In genomic region chr13:48291730-48292129, GRCh38 we compare ENCODE assay signal across 12 cellular contexts.
"Had no signal": no experiment of that assay in that cellular context is flagged by ENCODE, and none has a peak within 500 bp of the region (broad histone marks: within the 10 kb centered on the region; RNA-seq: fewer than 3 reads in every experiment).

No MANE protein-coding gene starts in this region.

- ATAC-seq: stimulated activated effector memory CD8-positive, alpha-beta T cell treated with anti-CD3 and anti-CD28 coated beads, Interleukin-12 subunit alpha, Interleukin-12 subunit beta, amount 100 ng/mL, for 72 hours had no signal

- DNase-seq: activated CD4-positive, alpha-beta memory T cell treated with anti-CD3 and anti-CD28 coated beads for 36 hours; activated CD4-positive, alpha-beta T cell treated with anti-CD3 and anti-CD28 coated beads for 1 hour; activated naive CD8-positive, alpha-beta T cell treated with anti-CD3 and anti-CD28 coated beads, Interleukin-2, amount 10 ng/mL, durations not matched to agents 7 days and 5 days; activated T-cell treated with anti-CD3 and anti-CD28 coated beads, Interleukin-2, amount 50 U/mL, for 48 hours; aorta; colonic mucosa; left cardiac atrium; nephron progenitor cell; T-helper 9 cell; tibial artery had no signal

- H3K4me3 ChIP-seq: cardiac muscle cell, colonic mucosa, tibial artery had no signal
